Comparison of ENCODE assay signal across 8 cellular contexts in genomic region chrX:1453390-1453783, GRCh38. TPM values are rescaled to one million over a fixed set of nuclear protein-coding genes. Genes with fewer than 3 reads are reported as not detected.
DNase-seq lines count a peak whose midpoint lies in the region; ATAC-seq and TF ChIP-seq lines count a peak whose summit lies in the region.

No MANE protein-coding gene starts in this region.

- no peaks in the 10 kb centered on the region for H3K27me3 Mint-ChIP-seq in T-helper 2 cell treated with Interferon-gamma antibody and Interleukin-4, amounts not matched to agents 5 μg/mL and 100 μg/mL, for 36 hours (ENCODE audit: low read depth)

- H3K36me3 ChIP-seq in esophagus muscularis mucosa (no peaks in the 10 kb centered on the region), parathyroid adenoma (ENCODE audit: control insufficient read depth, insufficient read depth, low read length) (no peaks in the 10 kb centered on the region)

- peak overlapping the region; percentile 74 to 99 (median 98) for H3K4me3 ChIP-seq in esophagus muscularis mucosa
- H3K4me3 ChIP-seq in parathyroid adenoma (ENCODE audit: low read depth, low read length): peak overlapping the region; percentile 86

- TF ChIP-seq POLR2A in GM18505 (IDR thresholded peaks at IDR 0.05; ENCODE audit: borderline replicate concordance, extremely low read depth, insufficient read depth, insufficient read length) (peak; percentile 29), esophagus muscularis mucosa (IDR thresholded peaks at IDR 0.05; ENCODE audit: low read depth) (no peak)

- H3K27ac ChIP-seq in esophagus muscularis mucosa (replicated peaks in 1 of 4) (peak overlapping the region; percentile 86 to 96 (median 94)), parathyroid adenoma (peak overlapping the region; percentile 87)

- H3K4me1 ChIP-seq in esophagus muscularis mucosa (peaks cover 14 to 37% (median 23%) of the 10 kb centered on the region in 4 donors), parathyroid adenoma (no peaks in the 10 kb centered on the region)

- intact Hi-C loops in esophagus muscularis mucosa (cut with DNase I): loop anchor here (5.0 to 10.0 kb wide), 6 partner anchors 139 to 1241 kb away; partner anchors contain the start of genes AKAP17A, CD99, DHRSX and ZBED1

- H3K9me3 ChIP-seq in esophagus muscularis mucosa (no peaks in the 10 kb centered on the region), parathyroid adenoma (ENCODE audit: control insufficient read depth, low read length) (no peaks in the 10 kb centered on the region)

- no peak for DNase-seq in T-helper 2 cell treated with Interferon-gamma antibody and Interleukin-4, amounts not matched to agents 5 μg/mL and 100 μg/mL, for 36 hours (ENCODE audit: low spot score)
- DNase-seq in esophagus muscularis mucosa (ENCODE audit: extremely low spot score) (no peak), activated gamma-delta T cell (lab: John Stamatoyannopoulos, UW) (no peak), medulla oblongata (ENCODE audit: extremely low spot score) (no peak)
- no peak for DNase-seq in effector CD8-positive, alpha-beta T cell (lab: John Stamatoyannopoulos, UW)

- TF ChIP-seq EP300 in esophagus muscularis mucosa (IDR thresholded peaks at IDR 0.05): no peak

- peaks cover 22% of the 10 kb centered on the region for H3K4me1 Mint-ChIP-seq in T-helper 2 cell treated with Interferon-gamma antibody and Interleukin-4, amounts not matched to agents 5 μg/mL and 100 μg/mL, for 36 hours (ENCODE audit: low read depth)

- H3K36me3 Mint-ChIP-seq in T-helper 2 cell treated with Interferon-gamma antibody and Interleukin-4, amounts not matched to agents 5 μg/mL and 100 μg/mL, for 36 hours (ENCODE audit: low read depth): peaks cover 17% of the 10 kb centered on the region

- peak overlapping the region; percentile 96 for H3K4me2 ChIP-seq in parathyroid adenoma (ENCODE audit: low read length)

- peak overlapping the region; percentile 92 for H2AFZ ChIP-seq in parathyroid adenoma

- peak overlapping the region; percentile 86 for H3K4me3 Mint-ChIP-seq in T-helper 2 cell treated with Interferon-gamma antibody and Interleukin-4, amounts not matched to agents 5 μg/mL and 100 μg/mL, for 36 hours

- WGBS in esophagus muscularis mucosa: 1% methylated on average over 18 of the region's 34 CpGs

- no peak for TF ChIP-seq CTCF in esophagus muscularis mucosa (IDR thresholded peaks at IDR 0.05)
- no peak for TF ChIP-seq CTCF in parathyroid adenoma (IDR thresholded peaks at IDR 0.05)

- H3K27ac Mint-ChIP-seq in T-helper 2 cell treated with Interferon-gamma antibody and Interleukin-4, amounts not matched to agents 5 μg/mL and 100 μg/mL, for 36 hours: peak overlapping the region; percentile 96

- no peaks in the 10 kb centered on the region for H3K27me3 ChIP-seq in esophagus muscularis mucosa
- no peaks in the 10 kb centered on the region for H3K27me3 ChIP-seq in parathyroid adenoma (ENCODE audit: control insufficient read depth, insufficient read depth, low read length)

- no peak for ATAC-seq in GM18505 (IDR thresholded peaks at IDR 0.05; ENCODE audit: unreplicated experiment)
- ATAC-seq in HG02759 (IDR thresholded peaks at IDR 0.05; ENCODE audit: unreplicated experiment): peak; percentile 12

- H3K9ac ChIP-seq in parathyroid adenoma: peak overlapping the region; percentile 67

- H3K79me2 ChIP-seq in parathyroid adenoma: peaks cover 14% of the 10 kb centered on the region

- peaks cover 18% of the 10 kb centered on the region for H3K9me3 Mint-ChIP-seq in T-helper 2 cell treated with Interferon-gamma antibody and Interleukin-4, amounts not matched to agents 5 μg/mL and 100 μg/mL, for 36 hours

RNA-seq across cellular contexts. Expression of gene ASMTL, which starts 0.7 kb away (rescaled TPM):
- 10 to 100 TPM; 28.7 to 52.2 (median 32.8) TPM for total RNA-seq in esophagus muscularis mucosa
